Comparison of ENCODE assay signal across 31 cellular contexts in genomic region chr2:164824865-164825264, GRCh38. TPM values are rescaled to one million over a fixed set of nuclear protein-coding genes. Genes with fewer than 3 reads are reported as not detected.
DNase-seq lines count a peak whose midpoint lies in the region; ATAC-seq, FAIRE-seq and TF ChIP-seq lines count a peak whose summit lies in the region.
"Had no signal": no experiment of that assay in that cellular context is flagged by ENCODE, and none has a peak within 500 bp of the region (broad histone marks: within the 10 kb centered on the region; RNA-seq: fewer than 3 reads in every experiment).

No MANE protein-coding gene starts in this region.

- in situ Hi-C loops in SK-MEL-5 (cut with HindIII; ENCODE audit: low pct_unique_long_range_greater_than_20kb, low sequenced_read_pairs) = no loop called here

- H3K9me3 ChIP-seq in breast epithelium (no peaks in the 10 kb centered on the region), small intestine (ENCODE audit: control insufficient read depth, low read depth) (no peaks in the 10 kb centered on the region)
- H3K9me3 ChIP-seq: lower lobe of right lung had no signal

- no peaks in the 10 kb centered on the region for H3K9me3 Mint-ChIP-seq in MCF 10A (ENCODE audit: unreplicated experiment)
- H3K9me3 Mint-ChIP-seq: activated CD8-positive, alpha-beta T cell treated with anti-CD3 and anti-CD28 coated beads for 36 hours; activated naive CD8-positive, alpha-beta T cell treated with anti-CD3 and anti-CD28 coated beads, Interleukin-2, amount 10 ng/mL, durations not matched to agents 7 days and 5 days; CD8-positive, alpha-beta T cell; neural progenitor cell; T-cell; type B pancreatic cell had no signal

- CTCF ChIA-PET in MCF 10A (lab: Yijun Ruan, JAX) = interaction anchor here (0.6 to 1.6 kb wide), 4 partner anchors 9 to 89 kb away, joined by 3 to 6 read pairs (median 4); partner anchors contain the start of gene COBLL1

- no peak for TF ChIP-seq CTCF in MCF 10A (IDR thresholded peaks at IDR 0.05; ENCODE audit: unreplicated experiment)
- TF ChIP-seq CTCF in breast epithelium (IDR thresholded peaks at IDR 0.05) = no peak
- no peak for TF ChIP-seq CTCF in fibroblast of the aortic adventitia (IDR thresholded peaks at IDR 0.05; ENCODE audit: insufficient read depth, low read length)

- no TSS peak for BruUV-seq in MCF 10A (replicated peaks; lab: Mats Ljungman, UMichigan)

- H3K27ac ChIP-seq in breast epithelium (no peak overlapping the region), urinary bladder (ENCODE audit: low read depth) (peak overlapping the region; percentile 2), small intestine (ENCODE audit: low read depth in 1 of 2, low read length in 1 of 2) (no peak overlapping the region)
- H3K27ac ChIP-seq: lower lobe of right lung, neural progenitor cell had no signal

- intact Hi-C loops in MCF 10A (cut with micrococcal nuclease) = no loop called here
- intact Hi-C loops in breast epithelium (cut with DNase I; ENCODE audit: low total_unique reads) = no loop called here

- H3K4me3 Mint-ChIP-seq in MCF 10A (ENCODE audit: unreplicated experiment) = no peak overlapping the region
- H3K4me3 Mint-ChIP-seq: activated CD8-positive, alpha-beta T cell treated with anti-CD3 and anti-CD28 coated beads for 36 hours; activated naive CD8-positive, alpha-beta T cell treated with anti-CD3 and anti-CD28 coated beads, Interleukin-2, amount 10 ng/mL, durations not matched to agents 7 days and 5 days; CD8-positive, alpha-beta T cell; neural progenitor cell; T-cell; type B pancreatic cell had no signal

- POLR2A ChIA-PET in MCF 10A (lab: Yijun Ruan, JAX) = interaction anchor here (0.6 to 1.5 kb wide), 6 partner anchors 9 to 42 kb away, joined by 3 to 4 read pairs (median 4); no protein-coding TSS in a partner anchor

- H3K27ac Mint-ChIP-seq in MCF 10A (ENCODE audit: low read depth, unreplicated experiment) = no peak overlapping the region
- H3K27ac Mint-ChIP-seq: activated CD8-positive, alpha-beta T cell treated with anti-CD3 and anti-CD28 coated beads for 36 hours; activated naive CD8-positive, alpha-beta T cell treated with anti-CD3 and anti-CD28 coated beads, Interleukin-2, amount 10 ng/mL, durations not matched to agents 7 days and 5 days; CD8-positive, alpha-beta T cell; neural progenitor cell; T-cell; type B pancreatic cell had no signal

- H3K4me3 ChIP-seq in breast epithelium (no peak overlapping the region), fibroblast of the aortic adventitia (ENCODE audit: low read depth, low read length) (no peak overlapping the region), urinary bladder (ENCODE audit: low read depth, low read length) (no peak overlapping the region), small intestine (ENCODE audit: low read depth in 1 of 2, low read length in 2 of 2) (no peak overlapping the region)
- H3K4me3 ChIP-seq: GM12878, lower lobe of right lung, neural progenitor cell had no signal

- ATAC-seq in HG02588 (IDR thresholded peaks at IDR 0.05; ENCODE audit: unreplicated experiment) = no peak
- ATAC-seq: activated CD4-positive, CD25-positive, alpha-beta regulatory T cell treated with anti-CD3 and anti-CD28 coated beads, Interleukin-2, amount 50 U/mL, for 24 hours; activated CD8-positive, alpha-beta T cell treated with anti-CD3 and anti-CD28 coated beads for 36 hours; CD8-positive, alpha-beta T cell; GM12878; lower lobe of right lung; sciatic nerve; T-cell had no signal

- no peak for TF ChIP-seq POLR2A in breast epithelium (IDR thresholded peaks at IDR 0.05)

- H3K27me3 ChIP-seq in breast epithelium = no peaks in the 10 kb centered on the region
- no peaks in the 10 kb centered on the region for H3K27me3 ChIP-seq in small intestine (ENCODE audit: control insufficient read depth in 2 of 2, insufficient read depth in 2 of 2, low read length in 2 of 2)
- H3K27me3 ChIP-seq: neural progenitor cell had no signal

- FAIRE-seq in small intestine (lab: Jason Lieb, UNC) = no peak
- FAIRE-seq: GM12878, kidney had no signal

- peak; percentile 50 for DNase-seq in MCF 10A (ENCODE audit: unreplicated experiment)
- no peak for DNase-seq in breast epithelium (ENCODE audit: low spot score in 2 of 2)
- DNase-seq in SK-MEL-5 (ENCODE audit: low read depth, low spot score) = peak; percentile 6
- peak; percentile 36 for DNase-seq in fibroblast of the aortic adventitia (ENCODE audit: low read depth)
- no peak for DNase-seq in globus pallidus (ENCODE audit: low spot score)
- DNase-seq in small intestine = no peak
- DNase-seq: 8988T; activated CD8-positive, alpha-beta T cell treated with anti-CD3 and anti-CD28 coated beads for 36 hours; activated effector memory CD4-positive, alpha-beta T cell treated with Interleukin-2 at 50 U/mL for 16 hours; activated naive CD8-positive, alpha-beta T cell treated with anti-CD3 and anti-CD28 coated beads, Interleukin-2, amount 10 ng/mL, durations not matched to agents 7 days and 5 days; activated T-cell treated with anti-CD3 and anti-CD28 coated beads for 4 hours; AML-193; CD8-positive, alpha-beta T cell; DMS79; H7; kidney; lower lobe of right lung; NCI-H2107; NCI-H446; OCI-M1; posterior cingulate gyrus; SHP77; stimulated activated CD4-positive, alpha-beta T cell treated with anti-CD3 and anti-CD28 coated beads, Interleukin-15, amount 100 ng/mL, for 24 hours; T-cell had no signal

- H3K4me1 ChIP-seq in breast epithelium (no peaks in the 10 kb centered on the region), urinary bladder (ENCODE audit: insufficient read depth) (no peaks in the 10 kb centered on the region), small intestine (ENCODE audit: control insufficient read depth in 2 of 2, insufficient read depth in 1 of 2, low read depth in 1 of 2, low read length in 1 of 2) (no peaks in the 10 kb centered on the region)
- H3K4me1 ChIP-seq: neural progenitor cell had no signal

- no peaks in the 10 kb centered on the region for H3K27me3 Mint-ChIP-seq in MCF 10A (ENCODE audit: insufficient read depth, unreplicated experiment)
- H3K27me3 Mint-ChIP-seq: activated CD8-positive, alpha-beta T cell treated with anti-CD3 and anti-CD28 coated beads for 36 hours; activated naive CD8-positive, alpha-beta T cell treated with anti-CD3 and anti-CD28 coated beads, Interleukin-2, amount 10 ng/mL, durations not matched to agents 7 days and 5 days; type B pancreatic cell had no signal

- H3K36me3 Mint-ChIP-seq in MCF 10A (ENCODE audit: insufficient read depth, unreplicated experiment) = no peaks in the 10 kb centered on the region
- H3K36me3 Mint-ChIP-seq: activated naive CD8-positive, alpha-beta T cell treated with anti-CD3 and anti-CD28 coated beads, Interleukin-2, amount 10 ng/mL, durations not matched to agents 7 days and 5 days; CD8-positive, alpha-beta T cell; neural progenitor cell; T-cell; type B pancreatic cell had no signal

- H3K36me3 ChIP-seq in breast epithelium = no peaks in the 10 kb centered on the region
- peaks cover under 1% of the 10 kb centered on the region for H3K36me3 ChIP-seq in urinary bladder (ENCODE audit: insufficient read depth)
- peaks cover 0 to 2% of the 10 kb centered on the region in 2 donors for H3K36me3 ChIP-seq in small intestine (ENCODE audit: control insufficient read depth in 2 of 2, insufficient read depth in 2 of 2, low read length in 2 of 2)
- H3K36me3 ChIP-seq: lower lobe of right lung, neural progenitor cell had no signal

- H3K4me1 Mint-ChIP-seq in MCF 10A (ENCODE audit: insufficient read depth, unreplicated experiment) = peaks cover 9% of the 10 kb centered on the region
- H3K4me1 Mint-ChIP-seq: neural progenitor cell, T-cell had no signal

RNA-seq across cellular contexts. Expression of gene COBLL1, which starts 16.8 kb away (rescaled TPM):
- 37.1 and 47.0 TPM in 2 replicates for total RNA-seq in MCF 10A (2022)
- total RNA-seq in breast epithelium = 10 to 100 TPM; 43.6 to 92.8 (median 75.8) TPM
- 4.6 and 7.7 TPM in 2 replicates for total RNA-seq in SK-MEL-5 (2014; rRNA removed; shearing (Covaris generic))
- polyA plus RNA-seq in SK-MEL-5 (2015; cell fraction: cytosol; rRNA removed) = 13.0 and 17.6 TPM in 2 replicates
- 20.6 and 20.7 TPM in 2 replicates for polyA plus RNA-seq in SK-MEL-5 (2015; cell fraction: nucleus; rRNA removed)
- total RNA-seq in fibroblast of the aortic adventitia (ENCODE audit: low replicate concordance) = 18.4 and 25.3 TPM in 2 replicates
- total RNA-seq in urinary bladder = 51.8 TPM
- polyA plus RNA-seq in urinary bladder = 12.9 TPM
- 10 to 100 TPM in 1 of 3 donors, 1 to 10 TPM in 2; 5.4 to 10.1 (median 5.6) TPM for polyA plus RNA-seq in small intestine
- polyA plus RNA-seq: GM12878 had no signal

Comparison
In these comparisons a context has a peak if more than half of its experiments do, and no peak if none do; other contexts are left out.
1. DNase-seq: peak in MCF 10A (single experiment), SK-MEL-5 (single experiment) and fibroblast of the aortic adventitia (single experiment); none in breast epithelium (0 of 2), globus pallidus (single experiment) and small intestine (single experiment).